In the genomic region with DNA sequence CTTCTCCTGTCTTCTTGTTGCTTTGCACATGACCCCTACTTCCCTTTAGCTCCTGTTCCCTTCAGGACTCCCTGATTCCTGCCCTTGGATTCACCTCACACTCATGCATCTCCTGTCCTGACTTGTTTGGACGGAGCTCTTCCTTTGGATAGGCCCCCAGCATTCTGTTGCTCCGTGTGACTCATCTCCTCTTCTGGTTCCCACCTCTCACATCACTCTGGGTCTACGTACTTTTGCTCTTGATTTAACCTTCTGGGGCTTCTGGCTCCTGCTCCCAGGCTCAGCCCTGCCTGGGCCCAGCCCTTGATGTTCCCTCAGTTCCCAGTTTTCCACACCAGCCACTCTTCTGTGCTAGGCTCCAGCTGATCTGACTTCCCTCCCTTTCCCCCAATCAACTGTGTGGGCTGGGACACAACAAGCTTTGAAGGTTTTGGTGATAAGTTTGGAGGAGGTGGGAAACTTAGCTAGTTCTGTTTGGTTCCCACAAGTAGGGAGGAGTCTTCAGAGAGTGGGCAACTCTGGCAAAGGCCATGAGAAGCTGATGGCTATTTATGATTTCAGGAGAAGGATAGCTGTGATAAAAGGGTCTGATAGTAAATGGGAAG, we compare ENCODE assay signal across 1 cellular context.
TF ChIP-seq lines count a peak whose summit lies in the region.

No MANE protein-coding gene starts in this region.

TF ChIP-seq in H1, 55 proteins besides CTCF, POLR2A, EP300 and RAD21 (continued from another document):
- TF ChIP-seq GTF2F1 (IDR thresholded peaks at IDR 0.05; ENCODE audit: borderline replicate concordance, low read depth, low read length) (no peak), EGR1 (IDR thresholded peaks at IDR 0.05; ENCODE audit: borderline replicate concordance, low read depth, low read length) (no peak), RFX5 (IDR thresholded peaks at IDR 0.05; ENCODE audit: borderline replicate concordance, low read depth, low read length) (no peak), POLR2AphosphoS5 (IDR thresholded peaks at IDR 0.05; ENCODE audit: low read depth, low read length) (no peak), CEBPB (IDR thresholded peaks at IDR 0.05; ENCODE audit: low read depth, low read length) (no peak), CHD1 (IDR thresholded peaks at IDR 0.05; ENCODE audit: low read depth, low read length) (no peak), ZNF274 (IDR thresholded peaks at IDR 0.05; ENCODE audit: borderline replicate concordance, extremely low read depth, low read length) (no peak), SIRT6 (IDR thresholded peaks at IDR 0.05; ENCODE audit: low read length) (no peak)
